26 cellular contexts compared by ENCODE assay signal in genomic region chr4:149555146-149555545, GRCh38.
DNase-seq lines count a peak whose midpoint lies in the region; ATAC-seq and TF ChIP-seq lines count a peak whose summit lies in the region.
"Had no signal": no experiment of that assay in that cellular context is flagged by ENCODE, and none has a peak within 500 bp of the region (broad histone marks: within the 10 kb centered on the region; RNA-seq: fewer than 3 reads in every experiment).

No MANE protein-coding gene starts in this region.

- H4K20me1 ChIP-seq in smooth muscle cell (ENCODE audit: low read depth), result no peaks in the 10 kb centered on the region

- H3K4me1 Mint-ChIP-seq in nephron progenitor cell (no peaks in the 10 kb centered on the region), T-helper 17 cell (no peaks in the 10 kb centered on the region)
- H3K4me1 Mint-ChIP-seq: activated naive CD8-positive, alpha-beta T cell treated with anti-CD3 and anti-CD28 coated beads for 36 hours; naive B cell had no signal

- no peaks in the 10 kb centered on the region for H3K79me2 ChIP-seq in smooth muscle cell (ENCODE audit: low read depth)

- no peaks in the 10 kb centered on the region for H3K36me3 ChIP-seq in smooth muscle cell (ENCODE audit: low read depth)
- H3K36me3 ChIP-seq: gastrocnemius medialis, spleen had no signal

- no peaks in the 10 kb centered on the region for H3K9me3 ChIP-seq in T-helper 17 cell (ENCODE audit: control insufficient read depth, low read length, poor library complexity, severe bottlenecking)
- H3K9me3 ChIP-seq in smooth muscle cell (replicated peaks; ENCODE audit: low read depth), result no peaks in the 10 kb centered on the region
- H3K9me3 ChIP-seq: gastrocnemius medialis, SK-N-SH had no signal

- H3K27me3 ChIP-seq in smooth muscle cell (ENCODE audit: low read depth), result no peaks in the 10 kb centered on the region
- H3K27me3 ChIP-seq: gastrocnemius medialis, spleen had no signal

- H3K4me3 ChIP-seq in cardiac fibroblast (replicated peaks in 1 of 2; ENCODE audit: low read depth in 2 of 2, low read length in 2 of 2) (no peak overlapping the region), smooth muscle cell (no peak overlapping the region)
- H3K4me3 ChIP-seq: gastrocnemius medialis, spleen had no signal

- H3K4me2 ChIP-seq in smooth muscle cell, result no peak overlapping the region
- H3K4me2 ChIP-seq: SK-N-SH had no signal

- no peak overlapping the region for H3K27ac Mint-ChIP-seq in nephron progenitor cell
- H3K27ac Mint-ChIP-seq in T-helper 17 cell, result no peak overlapping the region
- H3K27ac Mint-ChIP-seq: activated naive CD8-positive, alpha-beta T cell treated with anti-CD3 and anti-CD28 coated beads for 36 hours; effector memory CD8-positive, alpha-beta T cell; naive B cell; type B pancreatic cell had no signal

- H3K9me3 Mint-ChIP-seq in nephron progenitor cell, result no peaks in the 10 kb centered on the region
- H3K9me3 Mint-ChIP-seq: activated naive CD8-positive, alpha-beta T cell treated with anti-CD3 and anti-CD28 coated beads for 36 hours; type B pancreatic cell had no signal

- H3K4me3 Mint-ChIP-seq in nephron progenitor cell (no peak overlapping the region), T-helper 17 cell (no peak overlapping the region)
- H3K4me3 Mint-ChIP-seq: activated naive CD8-positive, alpha-beta T cell treated with anti-CD3 and anti-CD28 coated beads for 36 hours; effector memory CD8-positive, alpha-beta T cell; naive B cell; type B pancreatic cell had no signal

- TF ChIP-seq CTCF in cardiac fibroblast (IDR thresholded peaks at IDR 0.05; ENCODE audit: low read depth, low read length) (no peak), nephron progenitor cell (IDR thresholded peaks at IDR 0.05) (no peak), smooth muscle cell (IDR thresholded peaks at IDR 0.05; ENCODE audit: borderline replicate concordance, insufficient read depth, poor library complexity, severe bottlenecking) (no peak)

- H3F3A ChIP-seq in smooth muscle cell (ENCODE audit: low read depth), result no peaks in the 10 kb centered on the region

- H3K36me3 Mint-ChIP-seq in nephron progenitor cell (ENCODE audit: low read depth), result no peaks in the 10 kb centered on the region
- H3K36me3 Mint-ChIP-seq in T-helper 17 cell (ENCODE audit: low read depth), result no peaks in the 10 kb centered on the region
- H3K36me3 Mint-ChIP-seq: activated naive CD8-positive, alpha-beta T cell treated with anti-CD3 and anti-CD28 coated beads for 36 hours; naive B cell; type B pancreatic cell had no signal

- no peak overlapping the region for H3K27ac ChIP-seq in smooth muscle cell (ENCODE audit: low read depth)
- H3K27ac ChIP-seq: gastrocnemius medialis, spleen had no signal

- H2AFZ ChIP-seq in smooth muscle cell (ENCODE audit: low read depth), result no peak overlapping the region

- ATAC-seq in T-helper 17 cell, result no peak
- ATAC-seq: effector memory CD8-positive, alpha-beta T cell; gastrocnemius medialis; left ventricle myocardium superior had no signal

- no peak overlapping the region for H3K9ac ChIP-seq in smooth muscle cell (ENCODE audit: low read depth)
- H3K9ac ChIP-seq: SK-N-SH had no signal

- H3K27me3 Mint-ChIP-seq in nephron progenitor cell (ENCODE audit: low read depth, poor library complexity), result peaks cover 6% of the 10 kb centered on the region
- H3K27me3 Mint-ChIP-seq in T-helper 17 cell, result no peaks in the 10 kb centered on the region
- H3K27me3 Mint-ChIP-seq: activated naive CD8-positive, alpha-beta T cell treated with anti-CD3 and anti-CD28 coated beads for 36 hours; effector memory CD8-positive, alpha-beta T cell; naive B cell; type B pancreatic cell had no signal

- DNase-seq in ELR (ENCODE audit: low read depth) (peak; percentile 37), RPMI7951 (ENCODE audit: low read depth) (peak; percentile 2), cardiac fibroblast (ENCODE audit: low read depth in 2 of 2) (peak; percentile 6 to 18), kidney glomerular epithelial cell (lab: John Stamatoyannopoulos, UW) (peak; percentile 45), nephron progenitor cell (no peak), T-helper 17 cell (no peak), smooth muscle cell (lab: John Stamatoyannopoulos, UW; ENCODE audit: unreplicated experiment) (no peak)
- DNase-seq in stimulated activated CD4-positive, alpha-beta T cell treated with anti-CD3 and anti-CD28 coated beads, Interleukin-1b, Interleukin-23, amount 100 ng/mL, for 48 hours, result no peak
- DNase-seq: activated CD4-positive, alpha-beta T cell treated with anti-CD3 and anti-CD28 coated beads for 48 hours; activated effector memory CD4-positive, alpha-beta T cell treated with anti-CD3 and anti-CD28 coated beads, Interleukin-2, amount 50 U/mL, for 16 hours; activated naive CD8-positive, alpha-beta T cell treated with anti-CD3 and anti-CD28 coated beads for 36 hours; activated T-cell treated with anti-CD3 and anti-CD28 coated beads, Interleukin-2, amount 50 U/mL, for 1 hour; effector memory CD8-positive, alpha-beta T cell; gastrocnemius medialis; GF-D8; HCEC 1CT; KG1; left ventricle myocardium superior; naive B cell; NCI-H1436 treated with DMSO at 0.1 percent for 48 hours; NCI-H446 treated with DMSO at 0.1 percent for 48 hours; SK-N-SH; spleen; stimulated activated CD4-positive, alpha-beta T cell treated with anti-CD3 and anti-CD28 coated beads, Interleukin-2, amount 100 ng/mL, for 48 hours; T-helper 2 cell had no signal

- 58% methylated on average over 1 of the region's 1 CpG for WGBS in smooth muscle cell (ENCODE audit: low lambda C conversion rate)

- H3K4me1 ChIP-seq in smooth muscle cell (ENCODE audit: low read depth), result no peaks in the 10 kb centered on the region
- H3K4me1 ChIP-seq: gastrocnemius medialis, spleen had no signal

Comparison
In these comparisons a context has a peak if more than half of its experiments do, and no peak if none do; other contexts are left out.
1. DNase-seq: peak in ELR (single experiment), RPMI7951 (single experiment), cardiac fibroblast (2 of 2) and kidney glomerular epithelial cell (single experiment); none in nephron progenitor cell (single experiment), T-helper 17 cell (0 of 3), stimulated activated CD4-positive, alpha-beta T cell treated with anti-CD3 and anti-CD28 coated beads, Interleukin-1b, Interleukin-23, amount 100 ng/mL, for 48 hours (single experiment) and smooth muscle cell (single experiment).